Comparison of ENCODE assay signal across 8 cellular contexts in the genomic region with DNA sequence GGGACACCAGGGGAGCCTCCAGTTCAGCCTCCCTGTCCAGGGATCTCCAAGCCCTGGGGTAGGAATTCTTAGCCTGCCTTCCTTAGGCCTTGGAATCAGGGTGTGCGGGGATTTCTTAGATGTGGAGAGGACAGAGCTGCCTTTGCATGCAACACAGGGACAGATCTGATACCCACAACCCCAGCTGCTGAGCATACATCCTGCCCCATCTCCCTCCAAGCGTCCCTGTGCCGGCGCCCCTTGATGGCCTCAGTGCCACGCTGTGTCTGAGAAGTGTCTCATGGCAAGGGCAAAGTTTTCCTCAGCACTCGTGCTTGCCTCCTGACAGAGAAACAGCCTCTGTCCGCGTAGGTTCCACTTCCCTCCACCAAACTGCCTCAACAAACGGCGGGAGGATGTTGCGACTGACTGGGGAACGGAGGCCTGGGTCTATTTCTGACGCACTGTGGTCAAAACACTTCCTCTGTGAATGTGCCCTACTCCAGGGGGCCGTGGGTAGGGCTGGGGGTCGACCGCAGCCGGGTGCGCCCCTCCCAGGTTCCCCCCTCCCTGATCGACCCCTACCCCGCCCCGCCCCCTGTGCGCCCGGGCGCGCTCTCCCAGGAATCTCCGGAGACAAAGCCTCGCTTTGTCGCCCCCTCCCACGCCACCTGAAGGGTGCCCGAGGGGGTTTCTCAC. TPM values are rescaled to one million over a fixed set of nuclear protein-coding genes. Genes with fewer than 3 reads are reported as not detected.
DNase-seq lines count a peak whose midpoint lies in the region; ATAC-seq and TF ChIP-seq lines count a peak whose summit lies in the region.

No MANE protein-coding gene starts in this region.

- peak overlapping the region; percentile 98 for H3K27ac Mint-ChIP-seq in CD8-positive, alpha-beta T cell

- POLR2A ChIA-PET in CD8-positive, alpha-beta T cell (lab: Charles Lee), result interaction anchor here (1.2 to 8.0 kb wide), 4 partner anchors 13 to 361 kb away, joined by 3 to 74 read pairs (median 46); a partner anchor contains a TSS

- H3K4me3 Mint-ChIP-seq in CD8-positive, alpha-beta T cell, result peak overlapping the region; percentile 97

- peak overlapping the region; percentile 29 for H3K23ac ChIP-seq in mesendoderm (ENCODE audit: low read length)

- DNase-seq in CD8-positive, alpha-beta T cell, result peak; percentile 59 to 93 (median 73)
- DNase-seq in activated CD4-positive, CD25-positive, alpha-beta regulatory T cell treated with anti-CD3 and anti-CD28 coated beads, Interleukin-2, amount 50 U/mL, for 72 hours, result peak; percentile 59
- DNase-seq in mesendoderm, result no peak
- peak; percentile 75 for DNase-seq in stimulated activated CD8-positive, alpha-beta memory T cell treated with anti-CD3 and anti-CD28 coated beads, Interleukin-4, amount 100 ng/mL, for 48 hours

- peak overlapping the region; percentile 99 for H3K4me3 ChIP-seq in CD8-positive, alpha-beta T cell (ENCODE audit: low read depth, low read length)
- peak overlapping the region; percentile 80 for H3K4me3 ChIP-seq in mesendoderm (ENCODE audit: low read length)

- no peaks in the 10 kb centered on the region for H3K27me3 ChIP-seq in CD8-positive, alpha-beta T cell (ENCODE audit: insufficient read depth, low read length)
- no peaks in the 10 kb centered on the region for H3K27me3 ChIP-seq in mesendoderm (ENCODE audit: insufficient read depth, low read length, poor library complexity)

- TF ChIP-seq CTCF in CD8-positive, alpha-beta T cell (IDR thresholded peaks at IDR 0.05), result no peak

- WGBS in mesendoderm (ENCODE audit: extremely low coverage, insufficient coverage, low lambda C conversion rate), result no CpG with 5 or more reads among the region's 30 CpGs

- H3K56ac ChIP-seq in mesendoderm (ENCODE audit: low read length), result peak overlapping the region; percentile 95

- H2BK15ac ChIP-seq in mesendoderm (replicated peaks; ENCODE audit: low read depth), result no peak overlapping the region

- H3K27me3 Mint-ChIP-seq in CD8-positive, alpha-beta T cell (ENCODE audit: low read depth), result no peaks in the 10 kb centered on the region

- no peak overlapping the region for H2AK5ac ChIP-seq in mesendoderm (ENCODE audit: low read length)

- H3K4me2 ChIP-seq in mesendoderm (ENCODE audit: low read length), result peak overlapping the region; percentile 45

- H3K4me1 Mint-ChIP-seq in CD8-positive, alpha-beta T cell (ENCODE audit: low read depth), result peaks cover 73% of the 10 kb centered on the region

- H3K27ac ChIP-seq in CD8-positive, alpha-beta T cell (ENCODE audit: low read depth, low read length), result peak overlapping the region; percentile 98
- H3K27ac ChIP-seq in KOPT-K1 (ENCODE audit: low read depth, low read length, poor library complexity, severe bottlenecking) (peak overlapping the region; percentile 84), cingulate gyrus (ENCODE audit: low read depth, low read length) (peak overlapping the region; percentile 83), mesendoderm (ENCODE audit: low read depth, low read length) (no peak overlapping the region)

- intact Hi-C loops in CD8-positive, alpha-beta T cell (cut with DNase I, micrococcal nuclease), result loop anchor here (1.0 to 10.0 kb wide), 7 partner anchors 13 to 450 kb away; a partner anchor contains a TSS

- no peaks in the 10 kb centered on the region for H3K9me3 ChIP-seq in CD8-positive, alpha-beta T cell (ENCODE audit: low read length)
- no peaks in the 10 kb centered on the region for H3K9me3 ChIP-seq in KOPT-K1 (ENCODE audit: insufficient read depth, low read length, poor library complexity, severe bottlenecking)

- H2BK5ac ChIP-seq in mesendoderm (ENCODE audit: low read length), result no peak overlapping the region

- H4K5ac ChIP-seq in mesendoderm (ENCODE audit: low read length), result no peak overlapping the region

- CTCF ChIA-PET in CD8-positive, alpha-beta T cell (lab: Charles Lee), result interaction anchor here (1.3 to 4.1 kb wide), 3 partner anchors 13 to 267 kb away, joined by 5 to 25 read pairs (median 17); a partner anchor contains a TSS

- peak overlapping the region; percentile 84 for H3K9ac ChIP-seq in mesendoderm (ENCODE audit: low read length)

- H3K36me3 Mint-ChIP-seq in CD8-positive, alpha-beta T cell, result peaks cover 23% of the 10 kb centered on the region

- no peaks in the 10 kb centered on the region for H3K36me3 ChIP-seq in CD8-positive, alpha-beta T cell (ENCODE audit: insufficient read depth, low read length)
- H3K36me3 ChIP-seq in KOPT-K1 (ENCODE audit: insufficient read depth, low read length), result peaks cover 12% of the 10 kb centered on the region
- peaks cover 4% of the 10 kb centered on the region for H3K36me3 ChIP-seq in mesendoderm (ENCODE audit: control insufficient read depth, insufficient read depth, low read length)

- no peaks in the 10 kb centered on the region for H3K79me2 ChIP-seq in mesendoderm (ENCODE audit: control insufficient read depth, insufficient read depth, low read length)

- H4K8ac ChIP-seq in mesendoderm (ENCODE audit: low read depth, low read length), result no peak overlapping the region

- peak; percentile 61 for ATAC-seq in CD8-positive, alpha-beta T cell
- ATAC-seq in GM21447 (IDR thresholded peaks at IDR 0.05; ENCODE audit: unreplicated experiment) (peak; percentile 40), GM18520 (IDR thresholded peaks at IDR 0.05; ENCODE audit: unreplicated experiment) (no peak)

- no peaks in the 10 kb centered on the region for H3K79me1 ChIP-seq in mesendoderm (ENCODE audit: low read length)

- H3K9me3 Mint-ChIP-seq in CD8-positive, alpha-beta T cell, result no peaks in the 10 kb centered on the region

- H3K4me1 ChIP-seq in CD8-positive, alpha-beta T cell (ENCODE audit: insufficient read depth, low read length), result peaks cover 66% of the 10 kb centered on the region
- peaks cover 2% of the 10 kb centered on the region for H3K4me1 ChIP-seq in mesendoderm (ENCODE audit: control insufficient read depth, low read depth, low read length)

- H3K18ac ChIP-seq in mesendoderm (ENCODE audit: low read length), result peak overlapping the region; percentile 18

- no peak overlapping the region for H2BK120ac ChIP-seq in mesendoderm (ENCODE audit: low read depth, low read length)

- H3K4ac ChIP-seq in mesendoderm (ENCODE audit: low read depth, low read length), result peak overlapping the region; percentile 49

RNA-seq across cellular contexts. Expression of a gene that starts 0.9 kb away (rescaled TPM):
- total RNA-seq in CD8-positive, alpha-beta T cell, result 10 to 100 TPM; 68.0 to 76.4 TPM
- 17.0 TPM for polyA plus RNA-seq in mesendoderm (2013, experiment 1 of 2)
- 18.8 TPM for polyA plus RNA-seq in mesendoderm (2013, experiment 2 of 2)

RNA-seq across cellular contexts. Expression of a gene that starts 14.1 kb away (rescaled TPM):
- 10 to 100 TPM; 22.8 to 23.9 TPM for total RNA-seq in CD8-positive, alpha-beta T cell
- polyA plus RNA-seq in mesendoderm (2013, experiment 1 of 2), result 5.7 TPM
- polyA plus RNA-seq in mesendoderm (2013, experiment 2 of 2), result 5.5 TPM

RNA-seq across cellular contexts. Expression of a gene that starts 14.2 kb away (rescaled TPM):
- total RNA-seq in CD8-positive, alpha-beta T cell, result 1 to 10 TPM; 1.3 to 1.4 TPM
- polyA plus RNA-seq in mesendoderm (2013, experiment 1 of 2), result 0.29 TPM
- 0.29 TPM for polyA plus RNA-seq in mesendoderm (2013, experiment 2 of 2)

RNA-seq across cellular contexts. Expression of a gene that starts 28.4 kb away (rescaled TPM):
- total RNA-seq in CD8-positive, alpha-beta T cell, result 10 to 100 TPM; 10.9 to 11.2 TPM
- polyA plus RNA-seq in mesendoderm (2013, experiment 1 of 2), result 12.4 TPM
- polyA plus RNA-seq in mesendoderm (2013, experiment 2 of 2), result 12.1 TPM
